1 cellular context compared by ENCODE assay signal in genomic region chr6:150998992-150999975, GRCh38.
TF ChIP-seq lines count a peak whose summit lies in the region.

No MANE protein-coding gene starts in this region.

TF ChIP-seq in GM23338, 12 proteins besides CTCF, POLR2A, EP300 and RAD21:
- TF ChIP-seq ETS1 (IDR thresholded peaks at IDR 0.05) (no peak), NANOG (IDR thresholded peaks at IDR 0.05; ENCODE audit: borderline replicate concordance) (no peak), CREB1 (CRISPR knock-in tag; IDR thresholded peaks at IDR 0.05; ENCODE audit: low read depth) (no peak), JUNB (IDR thresholded peaks at IDR 0.05; ENCODE audit: unreplicated experiment) (no peak), REST (IDR thresholded peaks at IDR 0.05; ENCODE audit: unreplicated experiment) (no peak), EZH2 (IDR thresholded peaks at IDR 0.05; ENCODE audit: low read depth, unreplicated experiment) (no peak), EZH2phosphoT487 (IDR thresholded peaks at IDR 0.05; ENCODE audit: unreplicated experiment) (no peak), ZNF462 (CRISPR knock-in tag; IDR thresholded peaks at IDR 0.05) (no peak), ZNF331 (CRISPR knock-in tag; IDR thresholded peaks at IDR 0.05; ENCODE audit: low read depth) (no peak), ZNF114 (CRISPR knock-in tag; IDR thresholded peaks at IDR 0.05) (no peak), STAT1 (IDR thresholded peaks at IDR 0.05; ENCODE audit: unreplicated experiment) (no peak), POLR2AphosphoS5 (IDR thresholded peaks at IDR 0.05; ENCODE audit: low read depth) (no peak)
